Comparison of ENCODE assay signal across 9 cellular contexts in the genomic region with DNA sequence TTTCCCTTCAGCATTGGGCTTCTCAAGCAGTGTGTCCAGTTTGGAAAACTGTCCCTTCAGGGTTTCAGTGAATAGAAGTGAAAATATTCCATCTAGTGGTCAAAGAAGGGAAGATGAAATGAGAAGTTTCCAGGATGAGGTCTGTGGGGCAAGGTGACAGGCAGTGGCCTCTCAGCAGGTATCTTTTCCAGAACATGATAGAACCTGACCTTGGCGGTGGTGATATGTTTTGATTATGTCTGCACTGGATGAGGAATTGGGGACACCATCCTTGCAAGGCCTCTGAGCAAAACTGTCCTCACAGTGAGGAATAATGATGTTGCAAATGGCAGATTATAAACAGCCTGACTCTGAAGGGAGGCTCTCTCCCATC. TPM values are rescaled to one million over a fixed set of nuclear protein-coding genes. Genes with fewer than 3 reads are reported as not detected.
DNase-seq lines count a peak whose midpoint lies in the region; ATAC-seq, FAIRE-seq and TF ChIP-seq lines count a peak whose summit lies in the region.
"Had no signal": no experiment of that assay in that cellular context is flagged by ENCODE, and none has a peak within 500 bp of the region (broad histone marks: within the 10 kb centered on the region; RNA-seq: fewer than 3 reads in every experiment).

No MANE protein-coding gene starts in this region.

- H3K36me3 ChIP-seq in right lobe of liver = peaks cover 0 to 41% (median 9%) of the 10 kb centered on the region in 4 donors

- ATAC-seq in right lobe of liver = peak; percentile 28 to 38 (median 33)
- no peak for ATAC-seq in HG03095 (IDR thresholded peaks at IDR 0.05; ENCODE audit: unreplicated experiment)
- ATAC-seq in HG03097 (IDR thresholded peaks at IDR 0.05; ENCODE audit: low FRiP score, unreplicated experiment) = no peak

- no peak for TF ChIP-seq POLR2A in right lobe of liver (IDR thresholded peaks at IDR 0.05)

- no peak overlapping the region for H3K4me3 ChIP-seq in AG09309 (ENCODE audit: control insufficient read depth, low read depth, low read length)
- no peak overlapping the region for H3K4me3 ChIP-seq in right lobe of liver

- DNase-seq in AG09309 (ENCODE audit: low read depth) (no peak), HT-29 (ENCODE audit: low spot score) (peak; percentile 61), astrocyte of the hippocampus (ENCODE audit: low read depth, low spot score) (peak; percentile 23), right lobe of liver (no peak), GF-D8 (lab: John Stamatoyannopoulos, UW) (no peak), frontal cortex (ENCODE audit: low spot score in 2 of 2) (no peak)

- H3K9me3 ChIP-seq in right lobe of liver = no peaks in the 10 kb centered on the region

- peaks cover 0 to 33% (median 11%) of the 10 kb centered on the region in 4 donors for H3K4me1 ChIP-seq in right lobe of liver

- H3K27ac ChIP-seq in right lobe of liver = peak overlapping the region in 2 of 3 donors; percentile 11 to 61

- WGBS in right lobe of liver (ENCODE audit: insufficient coverage, low coverage, low lambda C conversion rate, missing lambda C conversion rate) = 22% methylated on average over 1 of the region's 1 CpG

- intact Hi-C loops in right lobe of liver (cut with DNase I) = no loop called here

- FAIRE-seq in frontal cortex (lab: Jason Lieb, UNC) = no peak

- TF ChIP-seq CTCF in AG09309 (IDR thresholded peaks at IDR 0.05; ENCODE audit: control insufficient read depth, insufficient read depth, low read depth, low read length, missing control alignments) (peak; percentile 30), right lobe of liver (IDR thresholded peaks at IDR 0.05) (peak; percentile 33 to 52 (median 41))

- H3K27me3 ChIP-seq in right lobe of liver = no peaks in the 10 kb centered on the region

RNA-seq across cellular contexts. Expression of a gene that starts 4.7 kb away (rescaled TPM):
- 1,024 and 1,115 TPM in 2 replicates for total RNA-seq in HT-29 (2014; rRNA removed; shearing (Covaris generic))
- total RNA-seq in right lobe of liver (1,000 to 10,000 TPM in 1 of 6 experiments, 100 to 1,000 TPM in 5; 248 to 1,113 (median 341) TPM), frontal cortex (not detected)
- total RNA-seq: T-helper 1 cell treated with Interleukin-12 subunit alpha and Interleukin-12 subunit beta and Interleukin-4 antibody, amounts not matched to agents 30 ng/mL and 1 ng/mL, for 36 hours had no signal

RNA-seq across cellular contexts. Expression of a gene that starts 23.6 kb away (rescaled TPM):
- 13.9 TPM in 2 replicates for total RNA-seq in HT-29 (2014; rRNA removed; shearing (Covaris generic))
- total RNA-seq in right lobe of liver (10 to 100 TPM; 28.2 to 55.2 (median 37.1) TPM), frontal cortex (32.2 TPM)

RNA-seq across cellular contexts. Expression of a gene that starts 34.3 kb away (rescaled TPM):
- total RNA-seq in HT-29 (2014; rRNA removed; shearing (Covaris generic)) = 33.2 and 39.3 TPM in 2 replicates
- total RNA-seq in right lobe of liver = 10 to 100 TPM in 2 of 6 experiments, 1 to 10 TPM in 4; 6.5 to 13.8 (median 9.0) TPM
- total RNA-seq in frontal cortex = 24.1 TPM

RNA-seq across cellular contexts. Expression of a gene that starts 48.9 kb away (rescaled TPM):
- 8.2 and 8.9 TPM in 2 replicates for total RNA-seq in HT-29 (2014; rRNA removed; shearing (Covaris generic))
- total RNA-seq in right lobe of liver (10 to 100 TPM in 2 of 6 experiments, 1 to 10 TPM in 4; 6.1 to 19.2 (median 9.0) TPM), frontal cortex (5.3 TPM)

RNA-seq across cellular contexts. Expression of a gene that starts 58.1 kb away (rescaled TPM):
- total RNA-seq in HT-29 (2014; rRNA removed; shearing (Covaris generic)) = under 0.01 and 0.03 TPM in 2 replicates
- 1 to 10 TPM in 1 of 6 experiments, under 1 TPM in 5; 0.12 to 2.4 (median 0.72) TPM for total RNA-seq in right lobe of liver
- 16.7 TPM for total RNA-seq in frontal cortex
- total RNA-seq: T-helper 1 cell treated with Interleukin-12 subunit alpha and Interleukin-12 subunit beta and Interleukin-4 antibody, amounts not matched to agents 30 ng/mL and 1 ng/mL, for 36 hours had no signal

Comparison
In these comparisons a context has a peak if more than half of its experiments do, and no peak if none do; other contexts are left out.
1. DNase-seq: peak in HT-29 (single experiment) and astrocyte of the hippocampus (single experiment); none in AG09309 (single experiment), right lobe of liver (0 of 3), GF-D8 (single experiment) and frontal cortex (0 of 2).
2. ATAC-seq: peak in right lobe of liver (4 of 4); none in HG03095 (single experiment) and HG03097 (single experiment).
3. RNA of a gene that starts 4.7 kb away (total RNA-seq): 1,024 to 1,115 TPM in HT-29 and 248 to 1,113 TPM in right lobe of liver; not detected in frontal cortex (single experiment); every median in the first group is over 100 times any median in the second.